10 cellular contexts compared by ENCODE assay signal in the genomic region with DNA sequence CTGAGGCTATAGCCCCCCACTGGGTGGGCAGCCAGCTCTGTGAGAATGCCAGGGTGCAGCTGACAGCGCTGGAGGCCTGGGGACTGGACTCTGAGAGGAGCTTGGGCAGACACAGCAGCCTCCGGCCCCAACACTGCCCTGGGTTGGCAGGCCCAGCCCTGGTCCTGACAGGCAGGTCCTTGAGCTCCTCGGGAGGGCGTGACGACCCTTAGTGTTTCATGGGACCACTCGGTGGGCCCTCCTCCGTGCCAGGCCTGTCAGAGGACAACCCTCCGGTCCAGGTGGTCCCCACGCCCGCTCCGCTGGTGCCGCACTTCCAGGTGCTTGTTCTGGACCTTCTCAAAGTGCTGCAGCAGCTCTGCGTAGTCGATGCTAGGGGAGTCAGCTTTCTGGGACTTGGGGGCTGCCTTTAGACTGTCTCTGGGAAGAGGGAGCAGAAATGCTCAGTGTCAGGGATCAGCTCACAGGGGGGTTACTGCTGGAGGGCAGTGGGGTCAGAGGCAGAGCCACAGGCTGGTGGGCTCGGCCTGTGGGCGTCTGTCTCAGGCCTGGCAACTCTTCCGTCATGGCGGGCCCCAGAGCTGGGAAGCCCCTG. TPM values are rescaled to one million over a fixed set of nuclear protein-coding genes. Genes with fewer than 3 reads are reported as not detected.
DNase-seq lines count a peak whose midpoint lies in the region; ATAC-seq and TF ChIP-seq lines count a peak whose summit lies in the region.
"Had no signal": no experiment of that assay in that cellular context is flagged by ENCODE, and none has a peak within 500 bp of the region (broad histone marks: within the 10 kb centered on the region; RNA-seq: fewer than 3 reads in every experiment).

No MANE protein-coding gene starts in this region.

- peaks cover 16% of the 10 kb centered on the region for H3K36me3 ChIP-seq in WERI-Rb-1
- no peaks in the 10 kb centered on the region for H3K36me3 ChIP-seq in heart left ventricle
- no peaks in the 10 kb centered on the region for H3K36me3 ChIP-seq in parathyroid adenoma (ENCODE audit: control insufficient read depth, insufficient read depth, low read length)
- H3K36me3 ChIP-seq: pancreas had no signal

- no peak for ATAC-seq in heart left ventricle
- no peak for ATAC-seq in GM21515 (IDR thresholded peaks at IDR 0.05; ENCODE audit: unreplicated experiment)
- ATAC-seq in GM21390 (IDR thresholded peaks at IDR 0.05; ENCODE audit: unreplicated experiment): no peak
- ATAC-seq: pancreas had no signal

- H3K27ac ChIP-seq in 22Rv1 (peak overlapping the region; percentile 81; the same call in 1 of the 2 replicates), WERI-Rb-1 (peak overlapping the region; percentile 85), heart left ventricle (peak overlapping the region; percentile 67 to 98 (median 90)), parathyroid adenoma (peak overlapping the region; percentile 17)

- intact Hi-C loops in heart left ventricle (cut with DNase I): loop anchor here in 1 of 10 donors (5.0 kb wide), 1 partner anchor 50 kb away; no protein-coding TSS in a partner anchor

- DNase-seq in WERI-Rb-1 (no peak), heart left ventricle (peak in 2 of 5 donors; percentile 37 to 61), NCI-H2081 (lab: John Stamatoyannopoulos, UW) (no peak)
- DNase-seq in activated CD4-positive, alpha-beta T cell treated with anti-CD3 and anti-CD28 coated beads for 48 hours: no peak
- DNase-seq: NCI-H1436 treated with DMSO at 0.1 percent for 48 hours had no signal

- TF ChIP-seq POLR2A in heart left ventricle (IDR thresholded peaks at IDR 0.05): no peak

- no peaks in the 10 kb centered on the region for H3K9me3 ChIP-seq in WERI-Rb-1 (ENCODE audit: severe bottlenecking)
- no peaks in the 10 kb centered on the region for H3K9me3 ChIP-seq in heart left ventricle
- no peaks in the 10 kb centered on the region for H3K9me3 ChIP-seq in parathyroid adenoma (ENCODE audit: control insufficient read depth, low read length)
- H3K9me3 ChIP-seq: pancreas had no signal

- no peak overlapping the region for H3K4me2 ChIP-seq in parathyroid adenoma (ENCODE audit: low read length)

- TF ChIP-seq CTCF in 22Rv1 (IDR thresholded peaks at IDR 0.05): no peak
- no peak for TF ChIP-seq CTCF in WERI-Rb-1 (IDR thresholded peaks at IDR 0.05; ENCODE audit: low read depth, low read length)
- no peak for TF ChIP-seq CTCF in heart left ventricle (IDR thresholded peaks at IDR 0.05)
- no peak for TF ChIP-seq CTCF in parathyroid adenoma (IDR thresholded peaks at IDR 0.05)

- H3K79me2 ChIP-seq in parathyroid adenoma: peaks cover 14% of the 10 kb centered on the region

- H3K27me3 ChIP-seq in WERI-Rb-1 (ENCODE audit: insufficient read depth, low read depth, severe bottlenecking) (no peaks in the 10 kb centered on the region), heart left ventricle (peaks cover 0 to 5% (median 0%) of the 10 kb centered on the region in 9 donors), parathyroid adenoma (ENCODE audit: control insufficient read depth, insufficient read depth, low read length) (no peaks in the 10 kb centered on the region)
- H3K27me3 ChIP-seq: pancreas had no signal

- H2AFZ ChIP-seq in parathyroid adenoma: no peak overlapping the region

- H3K9ac ChIP-seq in parathyroid adenoma: no peak overlapping the region

- 71 to 80% (median 78%) methylated on average over 11 to 18 of the region's 18 CpGs for WGBS in heart left ventricle, 4 donors

- H3K4me3 ChIP-seq in WERI-Rb-1 (ENCODE audit: low read depth, low read length) (no peak overlapping the region), heart left ventricle (no peak overlapping the region), parathyroid adenoma (ENCODE audit: low read depth, low read length) (no peak overlapping the region)
- H3K4me3 ChIP-seq: pancreas had no signal

- H3K4me1 ChIP-seq in heart left ventricle: peaks cover 10 to 96% (median 78%) of the 10 kb centered on the region in 12 donors
- H3K4me1 ChIP-seq in parathyroid adenoma: peaks cover 30% of the 10 kb centered on the region
- H3K4me1 ChIP-seq: pancreas had no signal

RNA-seq across cellular contexts. Expression of a gene that starts 1.9 kb away (rescaled TPM):
- 10 to 100 TPM; 51.9 to 90.9 (median 72.2) TPM for total RNA-seq in heart left ventricle
- polyA plus RNA-seq in heart left ventricle: 10 to 100 TPM; 58.8 to 97.1 TPM

RNA-seq across cellular contexts. Expression of a gene that starts 41.4 kb away (rescaled TPM):
- 1 to 10 TPM in 8 of 9 donors, under 1 TPM in 1; 0.49 to 6.5 (median 2.7) TPM for total RNA-seq in heart left ventricle
- polyA plus RNA-seq in heart left ventricle: 1 to 10 TPM in 1 of 2 donors, under 1 TPM in 1; 0.82 to 2.3 TPM

Comparison
In these comparisons a context has a peak if more than half of its experiments do, and no peak if none do; other contexts are left out.
1. H3K27ac ChIP-seq: peak in every context shown above with its lines; median percentile 90 in heart left ventricle; 85 in WERI-Rb-1; 81 in 22Rv1; 17 in parathyroid adenoma.